2 cellular contexts compared by ENCODE assay signal in the genomic region with DNA sequence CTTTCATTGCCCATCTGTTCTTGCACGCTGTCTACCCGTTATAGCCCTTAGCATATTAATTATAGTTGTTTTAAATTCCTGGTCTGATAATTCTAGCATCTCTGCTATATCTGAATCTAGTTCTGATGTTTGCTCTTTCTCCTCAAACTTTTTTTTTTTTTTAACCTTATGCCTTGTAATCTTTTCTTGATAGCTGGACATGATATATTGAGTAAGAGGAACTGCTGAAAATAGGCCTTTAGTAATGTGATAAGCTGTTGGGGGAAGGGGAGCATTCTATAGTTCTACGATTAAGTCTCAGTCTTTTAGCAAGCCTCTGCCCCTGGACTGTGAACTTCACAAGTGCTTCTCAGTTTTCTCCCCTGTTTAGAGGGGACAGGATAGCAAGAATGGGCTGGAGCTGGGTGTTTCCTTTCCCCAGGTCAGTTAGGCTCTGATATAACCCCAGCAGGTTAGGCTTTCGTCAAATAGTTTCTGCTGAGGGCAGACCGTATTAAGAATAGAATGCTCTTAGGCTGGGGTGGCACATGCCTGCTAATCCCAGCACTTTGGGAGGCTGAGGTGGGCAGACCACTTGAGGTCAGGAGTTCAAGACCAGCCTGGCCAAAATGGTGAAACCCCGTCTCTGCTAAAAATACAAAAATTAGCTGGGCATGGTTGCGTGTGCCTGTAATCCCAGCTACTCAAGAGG.
TF ChIP-seq lines count a peak whose summit lies in the region.

No MANE protein-coding gene starts in this region.

TF ChIP-seq in HepG2, 621 proteins besides CTCF, POLR2A, EP300 and RAD21:
- TF ChIP-seq, protein P1, sequence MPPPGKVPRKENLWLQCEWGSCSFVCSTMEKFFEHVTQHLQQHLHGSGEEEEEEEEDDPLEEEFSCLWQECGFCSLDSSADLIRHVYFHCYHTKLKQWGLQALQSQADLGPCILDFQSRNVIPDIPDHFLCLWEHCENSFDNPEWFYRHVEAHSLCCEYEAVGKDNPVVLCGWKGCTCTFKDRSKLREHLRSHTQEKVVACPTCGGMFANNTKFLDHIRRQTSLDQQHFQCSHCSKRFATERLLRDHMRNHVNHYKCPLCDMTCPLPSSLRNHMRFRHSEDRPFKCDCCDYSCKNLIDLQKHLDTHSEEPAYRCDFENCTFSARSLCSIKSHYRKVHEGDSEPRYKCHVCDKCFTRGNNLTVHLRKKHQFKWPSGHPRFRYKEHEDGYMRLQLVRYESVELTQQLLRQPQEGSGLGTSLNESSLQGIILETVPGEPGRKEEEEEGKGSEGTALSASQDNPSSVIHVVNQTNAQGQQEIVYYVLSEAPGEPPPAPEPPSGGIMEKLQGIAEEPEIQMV (CRISPR knock-in tag; IDR thresholded peaks at IDR 0.05; ENCODE audit: low read depth), result no peak
- TF ChIP-seq ZNF121 (CRISPR knock-in tag; IDR thresholded peaks at IDR 0.05), result 0 out of 2 replicates have a peak, but pooled peaks have one; percentile 5
TF ChIP-seq in HepG2: peak in this region for 1.

TF ChIP-seq in GM12878, 131 proteins besides CTCF, POLR2A, EP300 and RAD21:
- no peak for TF ChIP-seq ZNF274 (IDR thresholded peaks at IDR 0.05; ENCODE audit: insufficient read depth, insufficient read length)
- 0 out of 2 replicates have a peak, but pooled peaks have one; percentile 18 for TF ChIP-seq NR2F1 (conservative IDR thresholded peaks at IDR 0.05)
TF ChIP-seq in GM12878: peak in this region for 1.
